In the genomic region with DNA sequence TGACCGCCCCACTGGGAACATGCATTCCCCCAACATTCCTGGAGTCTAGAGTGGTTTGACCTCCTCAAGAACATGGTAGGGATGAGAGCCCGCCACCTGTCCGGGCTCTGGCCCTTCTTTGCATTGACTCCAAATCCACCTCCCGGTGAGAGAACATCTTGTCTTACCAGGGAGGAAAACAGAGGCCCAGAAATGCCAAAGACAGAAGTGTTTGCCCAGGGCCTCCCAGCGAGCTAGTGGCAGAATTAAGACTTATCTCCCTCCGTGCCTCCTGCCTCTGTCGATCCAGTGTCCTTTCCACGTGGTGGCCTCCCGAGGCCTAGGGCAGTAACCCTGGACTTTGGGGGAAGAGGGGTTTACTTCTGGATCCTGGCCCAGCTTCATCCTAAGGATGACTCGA, we compare ENCODE assay signal across 23 cellular contexts.
"Had no signal": no experiment of that assay in that cellular context is flagged by ENCODE, and none has a peak within 500 bp of the region (broad histone marks: within the 10 kb centered on the region; RNA-seq: fewer than 3 reads in every experiment).

No MANE protein-coding gene starts in this region.

- H3K4me3 Mint-ChIP-seq: activated B cell treated with CpG ODN at 0.5 μM for 24 hours; activated CD4-positive, alpha-beta T cell treated with anti-CD3 and anti-CD28 coated beads for 36 hours; activated naive CD8-positive, alpha-beta T cell; nephron progenitor cell; T-helper 1 cell treated with Interleukin-12 subunit alpha and Interleukin-12 subunit beta and Interleukin-4 antibody, amounts not matched to agents 30 μg/mL and 1 μg/mL, for 36 hours had no signal

- H3K4me3 ChIP-seq: adrenal gland, ascending aorta, colonic mucosa, gastroesophageal sphincter, spleen, thyroid gland had no signal

- H3K27ac ChIP-seq: adrenal gland, ascending aorta, brain microvascular endothelial cell, colonic mucosa, epithelial cell of prostate, gastroesophageal sphincter, spleen, thyroid gland had no signal

- H3K9me3 Mint-ChIP-seq: activated B cell treated with CpG ODN at 0.5 μM for 24 hours; nephron progenitor cell; T-helper 1 cell treated with Interleukin-12 subunit alpha and Interleukin-12 subunit beta and Interleukin-4 antibody, amounts not matched to agents 30 μg/mL and 1 μg/mL, for 36 hours had no signal

- H3K9me3 ChIP-seq: adrenal gland, colonic mucosa, gastroesophageal sphincter, spleen, thyroid gland had no signal

- DNase-seq: activated B cell treated with CpG ODN at 0.5 μM for 24 hours; activated CD4-positive, alpha-beta T cell treated with anti-CD3 and anti-CD28 coated beads for 36 hours; activated CD4-positive, alpha-beta T cell treated with anti-CD3 and anti-CD28 coated beads, Interleukin-2, amount 50 U/mL, for 4 hours; activated gamma-delta T cell treated with Interleukin-2 at 50 U/mL for 16 hours; brain microvascular endothelial cell; central memory CD4-positive, alpha-beta T cell; hypothalamus; nephron progenitor cell; nucleus accumbens; stimulated activated CD4-positive, alpha-beta T cell treated with anti-CD3 and anti-CD28 coated beads, Interleukin-4, amount 100 ng/mL, for 1 hour; stimulated activated naive CD4-positive, alpha-beta T cell; substantia nigra; T1000; thyroid gland had no signal

- H3K4me1 ChIP-seq: adrenal gland, ascending aorta, colonic mucosa, gastroesophageal sphincter, spleen, thyroid gland had no signal

- H3K36me3 Mint-ChIP-seq: activated naive CD8-positive, alpha-beta T cell had no signal

- H3K27me3 Mint-ChIP-seq: activated B cell treated with CpG ODN at 0.5 μM for 24 hours; activated CD4-positive, alpha-beta T cell treated with anti-CD3 and anti-CD28 coated beads for 36 hours; activated naive CD8-positive, alpha-beta T cell had no signal

- H3K36me3 ChIP-seq: adrenal gland, brain microvascular endothelial cell, colonic mucosa, spleen, thyroid gland had no signal

- H3K27ac Mint-ChIP-seq: activated B cell treated with CpG ODN at 0.5 μM for 24 hours; activated CD4-positive, alpha-beta T cell treated with anti-CD3 and anti-CD28 coated beads for 36 hours; activated naive CD8-positive, alpha-beta T cell; nephron progenitor cell; T-helper 1 cell treated with Interleukin-12 subunit alpha and Interleukin-12 subunit beta and Interleukin-4 antibody, amounts not matched to agents 30 μg/mL and 1 μg/mL, for 36 hours had no signal

- H3K27me3 ChIP-seq: adrenal gland, ascending aorta, brain microvascular endothelial cell, colonic mucosa, gastroesophageal sphincter, thyroid gland had no signal

- ATAC-seq: activated CD4-positive, alpha-beta T cell treated with anti-CD3 and anti-CD28 coated beads for 36 hours; gastroesophageal sphincter; left ventricle myocardium superior had no signal

- H3K4me1 Mint-ChIP-seq: activated B cell treated with CpG ODN at 0.5 μM for 24 hours; activated CD4-positive, alpha-beta T cell treated with anti-CD3 and anti-CD28 coated beads for 36 hours; nephron progenitor cell had no signal
